1 cellular context compared by ENCODE assay signal in the genomic region with DNA sequence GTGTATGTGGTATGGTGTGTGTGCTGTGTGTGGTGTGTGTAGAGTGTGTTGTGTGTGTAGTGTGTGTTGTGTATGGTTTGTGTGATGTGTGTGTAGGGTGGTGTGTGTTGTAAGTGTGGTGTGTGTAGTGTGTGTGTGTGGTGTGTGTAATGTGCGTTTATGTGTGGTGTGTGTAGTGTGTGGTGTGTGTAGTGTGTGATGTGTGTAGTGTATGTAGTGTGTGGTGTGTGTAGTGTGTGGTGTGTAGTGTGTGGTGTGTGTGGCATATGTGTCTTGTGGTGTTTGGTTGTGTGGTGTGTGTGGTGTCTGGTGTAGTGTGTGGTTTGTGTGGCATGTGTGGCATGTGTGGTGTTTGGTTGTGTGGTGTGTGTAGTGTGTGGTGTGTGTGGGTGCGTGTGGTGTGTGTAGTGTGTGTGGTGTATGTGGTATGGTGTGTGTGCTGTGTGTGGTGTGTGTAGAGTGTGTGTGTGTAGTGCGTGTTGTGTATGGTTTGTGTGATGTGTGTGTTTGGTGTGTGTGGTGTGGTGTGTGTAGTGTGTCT.
TF ChIP-seq lines count a peak whose summit lies in the region.

No MANE protein-coding gene starts in this region.

TF ChIP-seq in IMR-90, 13 proteins besides CTCF, POLR2A, EP300 and RAD21:
- TF ChIP-seq RFX5 (IDR thresholded peaks at IDR 0.05; ENCODE audit: low read depth, low read length) (no peak), MAFK (IDR thresholded peaks at IDR 0.05; ENCODE audit: low read depth, low read length) (no peak), BHLHE40 (IDR thresholded peaks at IDR 0.05; ENCODE audit: low read depth, low read length) (no peak), MAZ (IDR thresholded peaks at IDR 0.05; ENCODE audit: borderline replicate concordance, low read depth, low read length) (no peak), NFE2L2 (IDR thresholded peaks at IDR 0.05; ENCODE audit: low read depth, low read length) (no peak), CHD1 (IDR thresholded peaks at IDR 0.05; ENCODE audit: low read depth, low read length) (no peak)
